ENCODE assay signal across 10 cellular contexts in the genomic region with DNA sequence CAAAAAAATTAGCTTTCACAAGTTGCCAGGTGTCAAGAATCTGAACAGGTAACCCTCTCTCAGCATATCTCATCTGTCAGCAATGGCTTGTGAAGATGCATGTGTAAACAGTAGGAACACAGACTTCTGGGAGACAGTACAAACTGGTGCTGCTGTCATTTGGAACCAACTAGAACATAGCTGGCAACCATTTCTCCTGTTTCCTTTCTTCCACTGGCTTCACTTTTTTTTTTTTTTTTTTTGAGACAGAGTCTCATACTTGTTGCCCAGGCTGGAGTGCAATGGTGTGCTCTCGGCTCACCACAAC. TPM values are rescaled to one million over a fixed set of nuclear protein-coding genes. Genes with fewer than 3 reads are reported as not detected.
DNase-seq lines count a peak whose midpoint lies in the region; ATAC-seq and TF ChIP-seq lines count a peak whose summit lies in the region.
"Had no signal": no experiment of that assay in that cellular context is flagged by ENCODE, and none has a peak within 500 bp of the region (broad histone marks: within the 10 kb centered on the region; RNA-seq: fewer than 3 reads in every experiment).

No MANE protein-coding gene starts in this region.

- peaks cover 36% of the 10 kb centered on the region for H3K79me2 ChIP-seq in Karpas-422 (ENCODE audit: low read length)

- no peaks in the 10 kb centered on the region for H3K9me3 Mint-ChIP-seq in dendritic cell treated with granulocyte-macrophage colony-stimulating factor and Interleukin-4, amounts not matched to agents 40 ng/mL and 50 ng/mL, for 4 days
- H3K9me3 Mint-ChIP-seq in nephron progenitor cell = peaks cover 17% of the 10 kb centered on the region

- POLR2A ChIA-PET in AG04450 (lab: Yijun Ruan, JAX) = no interaction called here

- DNase-seq in AG04450 (ENCODE audit: low read depth, low spot score) (no peak), Karpas-422 (no peak), nephron progenitor cell (no peak)
- DNase-seq: NCI-H1105 treated with DMSO at 0.1 percent for 48 hours had no signal

- no peaks in the 10 kb centered on the region for H3K9me2 ChIP-seq in Karpas-422 (replicated peaks; ENCODE audit: insufficient read depth, low read length)

- intact Hi-C loops in dendritic cell treated with granulocyte-macrophage colony-stimulating factor and Interleukin-4, amounts not matched to agents 40 ng/mL and 50 ng/mL, for 4 days (cut with micrococcal nuclease) = loop anchor here (5.0 kb wide), 3 partner anchors 48 to 142 kb away; a partner anchor contains a TSS

- no peak overlapping the region for H3K4me3 Mint-ChIP-seq in dendritic cell treated with granulocyte-macrophage colony-stimulating factor and Interleukin-4, amounts not matched to agents 40 ng/mL and 50 ng/mL, for 4 days
- H3K4me3 Mint-ChIP-seq in nephron progenitor cell = peak overlapping the region; percentile 96

- H3K27ac ChIP-seq in AG04450 (ENCODE audit: low read depth, low read length) (peak overlapping the region; percentile 3), Karpas-422 (ENCODE audit: low read length) (no peak overlapping the region)

- H3K4me1 Mint-ChIP-seq in dendritic cell treated with granulocyte-macrophage colony-stimulating factor and Interleukin-4, amounts not matched to agents 40 ng/mL and 50 ng/mL, for 4 days (ENCODE audit: low read depth) = peaks cover 54% of the 10 kb centered on the region
- peaks cover 35% of the 10 kb centered on the region for H3K4me1 Mint-ChIP-seq in nephron progenitor cell

- no peak for TF ChIP-seq CTCF in AG04450 (IDR thresholded peaks at IDR 0.05; ENCODE audit: low read depth, low read length)
- TF ChIP-seq CTCF in nephron progenitor cell (IDR thresholded peaks at IDR 0.05) = no peak

- no peaks in the 10 kb centered on the region; the same call in 1 of the 2 replicates for H3K36me3 ChIP-seq in Karpas-422 (ENCODE audit: insufficient read depth, low read length)

- H3K27me3 Mint-ChIP-seq in dendritic cell treated with granulocyte-macrophage colony-stimulating factor and Interleukin-4, amounts not matched to agents 40 ng/mL and 50 ng/mL, for 4 days = no peaks in the 10 kb centered on the region
- peaks cover 15% of the 10 kb centered on the region for H3K27me3 Mint-ChIP-seq in nephron progenitor cell (ENCODE audit: low read depth, poor library complexity)

- H3K4me2 ChIP-seq in Karpas-422 (ENCODE audit: low read depth, low read length, poor library complexity, severe bottlenecking) = peak overlapping the region; percentile 99

- H3K36me3 Mint-ChIP-seq in dendritic cell treated with granulocyte-macrophage colony-stimulating factor and Interleukin-4, amounts not matched to agents 40 ng/mL and 50 ng/mL, for 4 days (ENCODE audit: low read depth) = peaks cover 13% of the 10 kb centered on the region
- peaks cover 27% of the 10 kb centered on the region for H3K36me3 Mint-ChIP-seq in nephron progenitor cell (ENCODE audit: low read depth)

- no peak overlapping the region for H3K4me3 ChIP-seq in AG04450 (ENCODE audit: low read depth, low read length)
- 0 out of 2 replicates have a peak overlapping the region, but pooled peaks have one; percentile 89 for H3K4me3 ChIP-seq in Karpas-422 (ENCODE audit: low read length)

- CTCF ChIA-PET in AG04450 (lab: Charles Lee) = interaction anchor here (0.7 to 1.7 kb wide), 6 partner anchors 9 to 425 kb away, joined by 3 to 5 read pairs (median 4); no protein-coding TSS in a partner anchor

- H3K27ac Mint-ChIP-seq in dendritic cell treated with granulocyte-macrophage colony-stimulating factor and Interleukin-4, amounts not matched to agents 40 ng/mL and 50 ng/mL, for 4 days = peak overlapping the region; percentile 93
- H3K27ac Mint-ChIP-seq in nephron progenitor cell = no peak overlapping the region

- ATAC-seq in GM18909 (IDR thresholded peaks at IDR 0.05; ENCODE audit: poor library complexity, unreplicated experiment) (no peak), HG03354 (IDR thresholded peaks at IDR 0.05; ENCODE audit: poor library complexity, severe bottlenecking, unreplicated experiment) (no peak), GM18868 (IDR thresholded peaks at IDR 0.05; ENCODE audit: unreplicated experiment) (no peak), HG03520 (IDR thresholded peaks at IDR 0.05; ENCODE audit: unreplicated experiment) (no peak)
- ATAC-seq: activated CD4-positive, CD25-positive, alpha-beta regulatory T cell treated with anti-CD3 and anti-CD28 coated beads, Interleukin-2, amount 50 U/mL, for 24 hours had no signal

- H3K4me1 ChIP-seq in Karpas-422 (ENCODE audit: low read length) = peaks cover 27% of the 10 kb centered on the region

- H4K20me1 ChIP-seq in Karpas-422 (ENCODE audit: insufficient read depth, low read depth, low read length) = peaks cover 4% of the 10 kb centered on the region; the same call in 1 of the 2 replicates

- no peaks in the 10 kb centered on the region; the same call in 1 of the 2 replicates for H3K9me3 ChIP-seq in AG04450 (ENCODE audit: control insufficient read depth, insufficient read depth, low read length)
- H3K9me3 ChIP-seq in Karpas-422 (ENCODE audit: low read length) = peaks cover 11% of the 10 kb centered on the region

- no peak overlapping the region for H2AFZ ChIP-seq in Karpas-422 (ENCODE audit: low read length)

- H3K27me3 ChIP-seq in AG04450 (ENCODE audit: control insufficient read depth, insufficient read depth, low read length) = no peaks in the 10 kb centered on the region
- no peaks in the 10 kb centered on the region; the same call in 1 of the 2 replicates for H3K27me3 ChIP-seq in Karpas-422 (ENCODE audit: low read length)

- H3K9ac ChIP-seq in Karpas-422 (ENCODE audit: low read length) = no peak overlapping the region

RNA-seq across cellular contexts. Expression of a gene that starts 2.1 kb away (rescaled TPM):
- 25.1 and 42.3 TPM in 2 replicates for polyA plus RNA-seq in AG04450 (2011; rRNA removed)
- polyA minus RNA-seq in AG04450 (2011; rRNA and poly(A)+ RNA removed) = 18.1 and 42.1 TPM in 2 replicates
- total RNA-seq in Karpas-422 (2014; rRNA removed; shearing (Covaris generic); ENCODE audit: low replicate concordance) = 32.8 and 44.2 TPM in 2 replicates
